In the genomic region with DNA sequence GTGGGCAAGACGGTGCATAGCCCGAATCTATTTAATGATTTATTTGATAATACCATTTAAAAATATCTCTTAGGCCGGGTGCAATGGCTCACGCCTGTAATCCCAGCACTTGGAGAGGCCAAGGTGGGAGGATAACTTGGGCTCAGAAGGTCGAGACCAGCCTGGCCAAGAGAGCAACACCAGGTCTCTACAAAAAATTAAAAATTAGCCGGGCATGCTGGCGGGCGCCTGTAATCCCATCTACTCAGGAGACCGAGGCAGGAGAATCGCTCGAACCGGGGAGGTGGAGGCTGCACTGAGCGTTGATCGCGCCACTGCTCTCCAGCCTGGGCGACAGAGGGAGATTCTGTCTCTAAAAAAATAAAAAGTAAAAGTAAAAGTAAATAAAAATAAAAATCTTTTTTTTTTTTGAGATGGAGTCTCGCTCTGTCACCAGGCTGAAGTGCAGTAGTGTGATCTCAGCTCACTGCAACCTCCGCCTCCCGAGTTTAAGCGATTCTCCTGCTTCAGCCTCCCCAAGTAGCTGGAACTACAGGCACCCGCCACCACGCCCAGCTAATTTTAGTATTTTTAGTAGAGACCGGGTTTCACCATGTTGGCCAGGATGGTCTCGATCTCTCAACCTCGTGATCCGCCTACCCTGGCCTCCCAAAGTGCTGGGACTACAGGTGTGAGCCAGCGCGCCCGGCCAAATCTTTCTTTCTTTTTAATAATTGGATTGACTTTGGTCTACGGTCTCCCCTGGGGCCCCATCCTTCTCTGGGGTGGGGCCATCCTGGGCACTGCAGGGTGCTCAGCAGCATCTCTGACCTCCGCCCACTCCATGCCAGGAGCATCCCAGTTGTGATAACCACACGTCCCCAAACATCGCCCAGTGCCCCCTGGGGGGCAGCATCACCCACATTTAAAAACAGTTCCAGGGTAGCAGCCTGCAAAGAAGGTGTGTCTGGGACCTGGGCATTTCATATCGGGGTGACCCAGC, we compare ENCODE assay signal across 8 cellular contexts.
A peak's percentile ranks its signal among the peaks of the same experiment; 100 is the strongest.
DNase-seq lines count a peak whose midpoint lies in the region; ATAC-seq lines count a peak whose summit lies in the region.

No MANE protein-coding gene starts in this region.

- in situ Hi-C loops in ACHN (cut with HindIII; ENCODE audit: low pct_ligation_motif_present, low pct_unique_long_range_greater_than_20kb, low sequenced_read_pairs), result no loop called here

- no peaks in the 10 kb centered on the region for H3K36me3 Mint-ChIP-seq in activated T-helper 2 cell treated with anti-CD3 and anti-CD28 coated beads, Interferon-gamma antibody, Interleukin-2, Interleukin-4, amounts not matched to agents 10 μg/mL and 5 μg/mL and 100 μg/mL, durations not matched to agents 14 hours and 24 hours and 36 hours (ENCODE audit: low read depth)
- H3K36me3 Mint-ChIP-seq in memory B cell (peaks cover 4% of the 10 kb centered on the region), immature natural killer cell (no peaks in the 10 kb centered on the region)

- peaks cover 32% of the 10 kb centered on the region for H3K4me1 Mint-ChIP-seq in activated T-helper 2 cell treated with anti-CD3 and anti-CD28 coated beads, Interferon-gamma antibody, Interleukin-2, Interleukin-4, amounts not matched to agents 10 μg/mL and 5 μg/mL and 100 μg/mL, durations not matched to agents 14 hours and 24 hours and 36 hours (ENCODE audit: low read depth)
- peaks cover 39% of the 10 kb centered on the region for H3K4me1 Mint-ChIP-seq in memory B cell
- peaks cover 32 to 43% of the 10 kb centered on the region in 2 donors for H3K4me1 Mint-ChIP-seq in immature natural killer cell

- 68% methylated on average over 34 of the region's 34 CpGs for whole genome bisulfite sequencing in right cardiac atrium

- H3K9me3 ChIP-seq in right cardiac atrium (ENCODE audit: control insufficient read depth, low read length), result no peaks in the 10 kb centered on the region

- H3K4me3 ChIP-seq in right cardiac atrium (ENCODE audit: low read length), result no peak overlapping the region

- DNase-seq in Right ventricle myocardium inferior (ENCODE audit: missing footprints) (peak; percentile 59), right cardiac atrium (no peak), memory B cell (ENCODE audit: low spot score in 2 of 2) (no peak), immature natural killer cell (no peak), NCI-H2171 (lab: John Stamatoyannopoulos, UW) (no peak), ACHN (no peak)
- DNase-seq in activated T-helper 2 cell treated with anti-CD3 and anti-CD28 coated beads, Interferon-gamma antibody, Interleukin-2, Interleukin-4, amounts not matched to agents 10 μg/mL and 5 μg/mL and 100 μg/mL, durations not matched to agents 14 hours and 24 hours and 36 hours (ENCODE audit: low spot score), result no peak

- H3K27me3 ChIP-seq in right cardiac atrium (ENCODE audit: control insufficient read depth, insufficient read depth), result no peaks in the 10 kb centered on the region

- no peaks in the 10 kb centered on the region for H3K9me3 Mint-ChIP-seq in activated T-helper 2 cell treated with anti-CD3 and anti-CD28 coated beads, Interferon-gamma antibody, Interleukin-2, Interleukin-4, amounts not matched to agents 10 μg/mL and 5 μg/mL and 100 μg/mL, durations not matched to agents 14 hours and 24 hours and 36 hours
- H3K9me3 Mint-ChIP-seq in memory B cell, result no peaks in the 10 kb centered on the region
- H3K9me3 Mint-ChIP-seq in immature natural killer cell, result peaks cover 0 to 2% (median 0%) of the 10 kb centered on the region in 6 donors

- intact Hi-C loops in Right ventricle myocardium inferior (cut with DNase I) (loop anchor here (1.0 to 10.0 kb wide), 3 partner anchors 34 to 447 kb away; partner anchors contain the start of gene DOT1L), right cardiac atrium (cut with DNase I) (loop anchor here in 3 of 4 donors (2.0 to 5.0 kb wide), 3 partner anchors 34 to 139 kb away; no protein-coding TSS in a partner anchor)
- intact Hi-C loops in activated T-helper 2 cell treated with anti-CD3 and anti-CD28 coated beads, Interferon-gamma antibody, Interleukin-2, Interleukin-4, amounts not matched to agents 10 μg/mL and 5 μg/mL and 100 μg/mL, durations not matched to agents 14 hours and 24 hours and 36 hours (cut with micrococcal nuclease), result loop anchor here (1.0 to 5.0 kb wide), 2 partner anchors 59 to 137 kb away; no protein-coding TSS in a partner anchor

- H3K27ac Mint-ChIP-seq in activated T-helper 2 cell treated with anti-CD3 and anti-CD28 coated beads, Interferon-gamma antibody, Interleukin-2, Interleukin-4, amounts not matched to agents 10 μg/mL and 5 μg/mL and 100 μg/mL, durations not matched to agents 14 hours and 24 hours and 36 hours, result no peak overlapping the region
- peak overlapping the region; percentile 87 for H3K27ac Mint-ChIP-seq in memory B cell
- H3K27ac Mint-ChIP-seq in immature natural killer cell, result peak overlapping the region in 3 of 6 donors; percentile 53 to 62 (median 59)

- no peak overlapping the region for H3K27ac ChIP-seq in right cardiac atrium (ENCODE audit: low read length)

- peak overlapping the region; percentile 13 for H3K4me3 Mint-ChIP-seq in activated T-helper 2 cell treated with anti-CD3 and anti-CD28 coated beads, Interferon-gamma antibody, Interleukin-2, Interleukin-4, amounts not matched to agents 10 μg/mL and 5 μg/mL and 100 μg/mL, durations not matched to agents 14 hours and 24 hours and 36 hours (ENCODE audit: low read depth)
- peak overlapping the region; percentile 37 for H3K4me3 Mint-ChIP-seq in memory B cell
- peak overlapping the region in 1 of 5 donors; percentile 83 for H3K4me3 Mint-ChIP-seq in immature natural killer cell

- H3K4me1 ChIP-seq in right cardiac atrium (ENCODE audit: control insufficient read depth, insufficient read depth, low read length), result no peaks in the 10 kb centered on the region

- ATAC-seq in Right ventricle myocardium inferior, result no peak
- ATAC-seq in right cardiac atrium, result no peak
- no peak for ATAC-seq in memory B cell (ENCODE audit: low read depth)
- ATAC-seq in GM19395 (IDR thresholded peaks at IDR 0.05; ENCODE audit: unreplicated experiment), result no peak

- peaks cover 11% of the 10 kb centered on the region for H3K27me3 Mint-ChIP-seq in activated T-helper 2 cell treated with anti-CD3 and anti-CD28 coated beads, Interferon-gamma antibody, Interleukin-2, Interleukin-4, amounts not matched to agents 10 μg/mL and 5 μg/mL and 100 μg/mL, durations not matched to agents 14 hours and 24 hours and 36 hours (ENCODE audit: low read depth)
- H3K27me3 Mint-ChIP-seq in memory B cell (no peaks in the 10 kb centered on the region), immature natural killer cell (ENCODE audit: low read depth in 3 of 3) (peaks cover 11 to 17% (median 12%) of the 10 kb centered on the region in 3 donors)
